ENCODE assay signal across 12 cellular contexts in genomic region chr12:50572760-50573159, GRCh38.
DNase-seq lines count a peak whose midpoint lies in the region; ATAC-seq, FAIRE-seq and TF ChIP-seq lines count a peak whose summit lies in the region.
"Had no signal": no experiment of that assay in that cellular context is flagged by ENCODE, and none has a peak within 500 bp of the region (broad histone marks: within the 10 kb centered on the region; RNA-seq: fewer than 3 reads in every experiment).

No MANE protein-coding gene starts in this region.

- intact Hi-C loops in HepG2 (cut with micrococcal nuclease; ENCODE audit: unreplicated experiment), result loop anchor here (2.0 to 10.0 kb wide), 2 partner anchors 62 to 68 kb away; partner anchors contain the start of gene DIP2B

- no peak for TF ChIP-seq CTCF in HEK293 (tag by site-specific recombination; IDR thresholded peaks at IDR 0.05)
- no peak for TF ChIP-seq CTCF in WTC11 (IDR thresholded peaks at IDR 0.05)
- no peak for TF ChIP-seq CTCF in HepG2 (CRISPR knock-in tag; IDR thresholded peaks at IDR 0.05)
- no peak for TF ChIP-seq CTCF in smooth muscle cell (IDR thresholded peaks at IDR 0.05; ENCODE audit: borderline replicate concordance, insufficient read depth, poor library complexity, severe bottlenecking)

- CTCF ChIA-PET in HEK293 (lab: Yijun Ruan, JAX) (interaction anchor here (0.6 kb wide), 1 partner anchor 19 kb away, joined by 3 read pairs; no protein-coding TSS in a partner anchor), WTC11 (lab: Charles Lee) (interaction anchor here (0.6 to 1.0 kb wide), 2 partner anchors 33 to 66 kb away, joined by 4 to 5 read pairs; no protein-coding TSS in a partner anchor), HepG2 (lab: Yijun Ruan, JAX; ENCODE audit: low intra/inter-chr PET ratio, low total read pairs) (no interaction called here)

- BruUV-seq in HepG2 (replicated peaks; lab: Mats Ljungman, UMichigan), result no TSS peak

- no peaks in the 10 kb centered on the region for H3K9me3 ChIP-seq in HEK293 (ENCODE audit: control insufficient read depth, insufficient read depth, low read depth, low read length)
- H3K9me3 ChIP-seq in HepG2 (ENCODE audit: low read length), result no peaks in the 10 kb centered on the region
- no peaks in the 10 kb centered on the region for H3K9me3 ChIP-seq in smooth muscle cell (replicated peaks; ENCODE audit: low read depth)
- H3K9me3 ChIP-seq: MG63 had no signal

- H3K4me1 ChIP-seq in HEK293 (ENCODE audit: control insufficient read depth, insufficient read depth, low read length), result peaks cover 15% of the 10 kb centered on the region
- H3K4me1 ChIP-seq in HepG2 (ENCODE audit: insufficient read depth, low read length), result peaks cover 88% of the 10 kb centered on the region
- H3K4me1 ChIP-seq in smooth muscle cell (ENCODE audit: low read depth), result peaks cover 37% of the 10 kb centered on the region

- ATAC-seq in WTC11, result no peak
- no peak for ATAC-seq in HepG2
- ATAC-seq in GM21576 (IDR thresholded peaks at IDR 0.05; ENCODE audit: unreplicated experiment), result no peak

- WGBS in HepG2 (ENCODE audit: low lambda C conversion rate), result 90% methylated on average over 3 of the region's 3 CpGs
- 68% methylated on average over 3 of the region's 3 CpGs for WGBS in smooth muscle cell (ENCODE audit: low lambda C conversion rate)

- H3K9ac ChIP-seq in HepG2 (ENCODE audit: insufficient read depth, low read depth, low read length) (no peak overlapping the region), smooth muscle cell (ENCODE audit: low read depth) (no peak overlapping the region)

- no peak for FAIRE-seq in HepG2 (lab: Jason Lieb, UNC)
- FAIRE-seq in RCC 7860 (lab: Jason Lieb, UNC), result no peak
- FAIRE-seq: frontal cortex had no signal

- H3K9me3 Mint-ChIP-seq in WTC11, result no peaks in the 10 kb centered on the region; the same call in 1 of the 2 replicates

- peak overlapping the region; percentile 9; the same call in 1 of the 2 replicates for H3K27ac Mint-ChIP-seq in WTC11

- no peak for DNase-seq in WTC11 (ENCODE audit: low spot score)
- no peak for DNase-seq in HepG2 (ENCODE audit: low spot score)
- no peak for DNase-seq in smooth muscle cell (lab: John Stamatoyannopoulos, UW; ENCODE audit: unreplicated experiment)
- no peak for DNase-seq in activated CD4-positive, alpha-beta T cell treated with anti-CD3 and anti-CD28 coated beads for 4 hours
- no peak for DNase-seq in RCC 7860 (ENCODE audit: low spot score)
- no peak for DNase-seq in NCI-H187 treated with DMSO at 0.1 percent for 48 hours (lab: John Stamatoyannopoulos, UW)
- DNase-seq: MG63, NCI-H510A treated with DMSO at 0.1 percent for 48 hours had no signal

- H3F3A ChIP-seq in smooth muscle cell (ENCODE audit: low read depth), result peaks cover 5% of the 10 kb centered on the region

- TF ChIP-seq RAD21 in HepG2 (CRISPR knock-in tag; IDR thresholded peaks at IDR 0.05), result no peak

- H3K4me3 ChIP-seq in HEK293 (ENCODE audit: low read depth, low read length) (no peak overlapping the region), HepG2 (replicated peaks in 1 of 3; ENCODE audit: insufficient read depth in 1 of 3, low read depth in 2 of 3, low read length in 3 of 3) (no peak overlapping the region), smooth muscle cell (no peak overlapping the region)
- H3K4me3 ChIP-seq: coronary artery, MG63 had no signal

- peaks cover 52% of the 10 kb centered on the region for H3K4me1 Mint-ChIP-seq in WTC11

- no peaks in the 10 kb centered on the region for H3K36me3 Mint-ChIP-seq in WTC11

- peaks cover 83% of the 10 kb centered on the region for H3K79me2 ChIP-seq in HepG2 (ENCODE audit: insufficient read depth, low read length)
- H3K79me2 ChIP-seq in smooth muscle cell (ENCODE audit: low read depth), result peaks cover 86% of the 10 kb centered on the region

- no peaks in the 10 kb centered on the region for H3K27me3 Mint-ChIP-seq in WTC11 (ENCODE audit: low read depth)

- H3K27me3 ChIP-seq in HepG2 (ENCODE audit: control insufficient read depth in 1 of 2, insufficient read depth in 2 of 2, low read length in 2 of 2) (no peaks in the 10 kb centered on the region; a peak in 1 of 5 replicates), smooth muscle cell (ENCODE audit: low read depth) (no peaks in the 10 kb centered on the region)
- H3K27me3 ChIP-seq: MG63 had no signal

- H4K20me1 ChIP-seq in HepG2 (ENCODE audit: insufficient read depth, low read length) (peaks cover 10% of the 10 kb centered on the region), smooth muscle cell (ENCODE audit: low read depth) (peaks cover 18% of the 10 kb centered on the region)

- POLR2A ChIA-PET in HEK293 (lab: Yijun Ruan, JAX) (interaction anchor here (0.8 kb wide), 1 partner anchor 9 kb away, joined by 3 read pairs; no protein-coding TSS in a partner anchor), WTC11 (lab: Charles Lee) (no interaction called here), HepG2 (lab: Yijun Ruan, JAX) (no interaction called here)

- H3K36me3 ChIP-seq in HEK293 (ENCODE audit: control insufficient read depth in 2 of 2, insufficient read depth in 1 of 2, low read length in 2 of 2) (no peaks in the 10 kb centered on the region), HepG2 (replicated peaks in 1 of 2; ENCODE audit: control insufficient read depth in 1 of 2, insufficient read depth in 2 of 2, low read length in 2 of 2) (no peaks in the 10 kb centered on the region; a peak in 1 of 5 replicates), smooth muscle cell (ENCODE audit: low read depth) (no peaks in the 10 kb centered on the region)
- H3K36me3 ChIP-seq: MG63 had no signal

- TF ChIP-seq EP300 in HepG2 (IDR thresholded peaks at IDR 0.05; ENCODE audit: low read depth in 2 of 2, low read length in 2 of 2) (no peak), HepG2 (CRISPR knock-in tag; IDR thresholded peaks at IDR 0.05; ENCODE audit: borderline replicate concordance) (no peak)

- no peak overlapping the region for H3K4me2 ChIP-seq in HepG2 (ENCODE audit: low read depth, low read length)
- H3K4me2 ChIP-seq in smooth muscle cell, result peak overlapping the region; percentile 54

- H3K27ac ChIP-seq in HEK293 (ENCODE audit: extremely low read depth, low read depth, low read length), result no peak overlapping the region
- H3K27ac ChIP-seq in HepG2 (ENCODE audit: extremely low read length, insufficient read depth, low read length), result peak overlapping the region; percentile 45
- peak overlapping the region; percentile 47 for H3K27ac ChIP-seq in smooth muscle cell (ENCODE audit: low read depth)

- in situ Hi-C loops in HepG2 (cut with HindIII; ENCODE audit: extremely low pct_ligation_motif_present, low pct_unique_long_range_greater_than_20kb), result no loop called here

- H3K4me3 Mint-ChIP-seq in WTC11, result no peak overlapping the region

- H2AFZ ChIP-seq in HepG2 (ENCODE audit: low read length) (no peak overlapping the region), smooth muscle cell (ENCODE audit: low read depth) (no peak overlapping the region)

- no peak for TF ChIP-seq POLR2A in HepG2 (IDR thresholded peaks at IDR 0.05; ENCODE audit: insufficient read depth in 1 of 2, low read depth in 2 of 2, low read length in 2 of 2)

TF ChIP-seq in HEK293, 187 proteins besides CTCF, POLR2A, EP300 and RAD21:
- no peak for TF ChIP-seq HOXA7 (CRISPR knock-in tag; IDR thresholded peaks at IDR 0.05; ENCODE audit: borderline replicate concordance)
- TF ChIP-seq HOXC10 (CRISPR knock-in tag; IDR thresholded peaks at IDR 0.05), result no peak
- TF ChIP-seq MZF1 (tag by site-specific recombination; IDR thresholded peaks at IDR 0.05; ENCODE audit: borderline replicate concordance), result peak; percentile 56; the same call in 1 of the 2 replicates

TF ChIP-seq in WTC11, 78 proteins besides CTCF, POLR2A, EP300 and RAD21:
- TF ChIP-seq CBFB (CRISPR knock-in tag; IDR thresholded peaks at IDR 0.05; ENCODE audit: low read depth) (no peak), OVOL2 (CRISPR knock-in tag; IDR thresholded peaks at IDR 0.05; ENCODE audit: borderline replicate concordance) (no peak), SP1 (CRISPR knock-in tag; conservative IDR thresholded peaks at IDR 0.05) (no peak), MAX (CRISPR knock-in tag; IDR thresholded peaks at IDR 0.05) (no peak), JUN (CRISPR knock-in tag; IDR thresholded peaks at IDR 0.05) (no peak)
- TF ChIP-seq, protein P1, sequence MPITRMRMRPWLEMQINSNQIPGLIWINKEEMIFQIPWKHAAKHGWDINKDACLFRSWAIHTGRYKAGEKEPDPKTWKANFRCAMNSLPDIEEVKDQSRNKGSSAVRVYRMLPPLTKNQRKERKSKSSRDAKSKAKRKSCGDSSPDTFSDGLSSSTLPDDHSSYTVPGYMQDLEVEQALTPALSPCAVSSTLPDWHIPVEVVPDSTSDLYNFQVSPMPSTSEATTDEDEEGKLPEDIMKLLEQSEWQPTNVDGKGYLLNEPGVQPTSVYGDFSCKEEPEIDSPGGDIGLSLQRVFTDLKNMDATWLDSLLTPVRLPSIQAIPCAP (CRISPR knock-in tag; IDR thresholded peaks at IDR 0.05), result no peak

TF ChIP-seq in HepG2, 621 proteins besides CTCF, POLR2A, EP300 and RAD21 (continues in another document):
- TF ChIP-seq RFX3 (CRISPR knock-in tag; IDR thresholded peaks at IDR 0.05), result no peak
- TF ChIP-seq ZNF570 (CRISPR knock-in tag; IDR thresholded peaks at IDR 0.05; ENCODE audit: borderline replicate concordance), result no peak
- no peak for TF ChIP-seq ZFY (CRISPR knock-in tag; IDR thresholded peaks at IDR 0.05)
- TF ChIP-seq ZNF547 (CRISPR knock-in tag; IDR thresholded peaks at IDR 0.05), result no peak
- no peak for TF ChIP-seq CREM (IDR thresholded peaks at IDR 0.05)
- TF ChIP-seq CREM (CRISPR knock-in tag; IDR thresholded peaks at IDR 0.05), result no peak

Comparison
In these comparisons a context has a peak if more than half of its experiments do, and no peak if none do; other contexts are left out.
1. Of the 63 proteins assayed by ChIP-seq in both HepG2 and HEK293: peak only in HepG2: none; only in HEK293: MZF1; in both: none; in neither: 62.